Comparison of ENCODE assay signal across 24 cellular contexts in genomic region chr9:14246951-14247350, GRCh38.
"Had no signal": no experiment of that assay in that cellular context is flagged by ENCODE, and none has a peak within 500 bp of the region (broad histone marks: within the 10 kb centered on the region; RNA-seq: fewer than 3 reads in every experiment).

No MANE protein-coding gene starts in this region.

- H3K27ac ChIP-seq: coronary artery, esophagus squamous epithelium, gastrocnemius medialis, neural progenitor cell, right lobe of liver, stomach, suprapubic skin, tibial nerve had no signal

- H3K4me1 Mint-ChIP-seq: activated CD4-positive, alpha-beta memory T cell treated with anti-CD3 and anti-CD28 coated beads, Interleukin-2, amount 10 ng/mL, durations not matched to agents 7 days and 5 days; activated CD4-positive, alpha-beta T cell treated with anti-CD3 and anti-CD28 coated beads, Interleukin-2, amount 10 ng/mL, durations not matched to agents 24 days and 14 days; activated naive CD4-positive, alpha-beta T cell treated with anti-CD3 and anti-CD28 coated beads, Interleukin-2, amount 10 ng/mL, durations not matched to agents 7 days and 5 days; naive thymus-derived CD8-positive, alpha-beta T cell; stimulated activated effector memory CD8-positive, alpha-beta T cell treated with anti-CD3 and anti-CD28 coated beads, Interleukin-12 subunit alpha, Interleukin-12 subunit beta, amount 100 ng/mL, for 72 hours; T-helper 17 cell had no signal

- H3K9me3 ChIP-seq: esophagus squamous epithelium, gastrocnemius medialis, heart left ventricle, right lobe of liver, stomach, suprapubic skin, tibial nerve had no signal

- H3K27me3 ChIP-seq: esophagus squamous epithelium, gastrocnemius medialis, heart left ventricle, neural progenitor cell, right lobe of liver, stomach, suprapubic skin, tibial nerve had no signal

- H3K36me3 ChIP-seq: esophagus squamous epithelium, gastrocnemius medialis, heart left ventricle, neural progenitor cell, right lobe of liver, stomach, suprapubic skin had no signal

- H3K9me3 Mint-ChIP-seq: activated CD4-positive, alpha-beta memory T cell treated with anti-CD3 and anti-CD28 coated beads, Interleukin-2, amount 10 ng/mL, durations not matched to agents 7 days and 5 days; activated CD4-positive, alpha-beta T cell treated with anti-CD3 and anti-CD28 coated beads, Interleukin-2, amount 10 ng/mL, durations not matched to agents 24 days and 14 days; activated naive CD4-positive, alpha-beta T cell treated with anti-CD3 and anti-CD28 coated beads, Interleukin-2, amount 10 ng/mL, durations not matched to agents 7 days and 5 days; brain; neural progenitor cell; stimulated activated effector memory CD8-positive, alpha-beta T cell treated with anti-CD3 and anti-CD28 coated beads, Interleukin-12 subunit alpha, Interleukin-12 subunit beta, amount 100 ng/mL, for 72 hours had no signal

- H3K4me3 Mint-ChIP-seq: activated CD4-positive, alpha-beta memory T cell treated with anti-CD3 and anti-CD28 coated beads, Interleukin-2, amount 10 ng/mL, durations not matched to agents 7 days and 5 days; activated CD4-positive, alpha-beta T cell treated with anti-CD3 and anti-CD28 coated beads, Interleukin-2, amount 10 ng/mL, durations not matched to agents 24 days and 14 days; activated naive CD4-positive, alpha-beta T cell treated with anti-CD3 and anti-CD28 coated beads, Interleukin-2, amount 10 ng/mL, durations not matched to agents 7 days and 5 days; activated T-cell treated with anti-CD3 and anti-CD28 coated beads, Interleukin-2, amount 50 U/mL, for 72 hours; naive thymus-derived CD8-positive, alpha-beta T cell; neural progenitor cell; stimulated activated effector memory CD8-positive, alpha-beta T cell treated with anti-CD3 and anti-CD28 coated beads, Interleukin-12 subunit alpha, Interleukin-12 subunit beta, amount 100 ng/mL, for 72 hours; T-helper 17 cell had no signal

- H3K27ac Mint-ChIP-seq: activated CD4-positive, alpha-beta memory T cell treated with anti-CD3 and anti-CD28 coated beads, Interleukin-2, amount 10 ng/mL, durations not matched to agents 7 days and 5 days; activated CD4-positive, alpha-beta T cell treated with anti-CD3 and anti-CD28 coated beads, Interleukin-2, amount 10 ng/mL, durations not matched to agents 24 days and 14 days; activated naive CD4-positive, alpha-beta T cell treated with anti-CD3 and anti-CD28 coated beads, Interleukin-2, amount 10 ng/mL, durations not matched to agents 7 days and 5 days; activated T-cell treated with anti-CD3 and anti-CD28 coated beads, Interleukin-2, amount 50 U/mL, for 72 hours; naive thymus-derived CD8-positive, alpha-beta T cell; neural progenitor cell; stimulated activated effector memory CD8-positive, alpha-beta T cell treated with anti-CD3 and anti-CD28 coated beads, Interleukin-12 subunit alpha, Interleukin-12 subunit beta, amount 100 ng/mL, for 72 hours; T-helper 17 cell had no signal

- ATAC-seq: activated T-cell treated with anti-CD3 and anti-CD28 coated beads, Interleukin-2, amount 50 U/mL, for 72 hours; gastrocnemius medialis; heart left ventricle; left cardiac atrium; naive thymus-derived CD8-positive, alpha-beta T cell; right lobe of liver; stimulated activated effector memory CD8-positive, alpha-beta T cell treated with anti-CD3 and anti-CD28 coated beads, Interleukin-12 subunit alpha, Interleukin-12 subunit beta, amount 100 ng/mL, for 72 hours; T-helper 17 cell had no signal

- DNase-seq: activated CD4-positive, alpha-beta memory T cell treated with anti-CD3 and anti-CD28 coated beads, Interleukin-2, amount 10 ng/mL, durations not matched to agents 7 days and 5 days; activated CD4-positive, alpha-beta T cell treated with anti-CD3 and anti-CD28 coated beads, Interleukin-2, amount 10 ng/mL, durations not matched to agents 24 days and 14 days; activated effector memory CD4-positive, alpha-beta T cell treated with anti-CD3 and anti-CD28 coated beads, Interleukin-2, amount 50 U/mL, for 16 hours; activated naive CD4-positive, alpha-beta T cell treated with anti-CD3 and anti-CD28 coated beads, Interleukin-2, amount 10 ng/mL, durations not matched to agents 7 days and 5 days; activated T-cell treated with anti-CD3 and anti-CD28 coated beads, Interleukin-2, amount 50 U/mL, for 72 hours; esophagus squamous epithelium; gastrocnemius medialis; heart left ventricle; islet precursor cell; left cardiac atrium; mesendoderm; naive thymus-derived CD8-positive, alpha-beta T cell; posterior cingulate gyrus; right lobe of liver; small intestine; stimulated activated CD4-positive, alpha-beta T cell treated with anti-CD3 and anti-CD28 coated beads, Interleukin-2, amount 100 ng/mL, for 24 hours; stomach; T-helper 17 cell had no signal

- H3K4me3 ChIP-seq: coronary artery, esophagus squamous epithelium, gastrocnemius medialis, heart left ventricle, neural progenitor cell, right lobe of liver, stomach, suprapubic skin, tibial nerve had no signal

- H3K36me3 Mint-ChIP-seq: activated naive CD4-positive, alpha-beta T cell treated with anti-CD3 and anti-CD28 coated beads, Interleukin-2, amount 10 ng/mL, durations not matched to agents 7 days and 5 days; naive thymus-derived CD8-positive, alpha-beta T cell; neural progenitor cell; stimulated activated effector memory CD8-positive, alpha-beta T cell treated with anti-CD3 and anti-CD28 coated beads, Interleukin-12 subunit alpha, Interleukin-12 subunit beta, amount 100 ng/mL, for 72 hours had no signal

- H3K27me3 Mint-ChIP-seq: activated CD4-positive, alpha-beta memory T cell treated with anti-CD3 and anti-CD28 coated beads, Interleukin-2, amount 10 ng/mL, durations not matched to agents 7 days and 5 days; activated CD4-positive, alpha-beta T cell treated with anti-CD3 and anti-CD28 coated beads, Interleukin-2, amount 10 ng/mL, durations not matched to agents 24 days and 14 days; activated naive CD4-positive, alpha-beta T cell treated with anti-CD3 and anti-CD28 coated beads, Interleukin-2, amount 10 ng/mL, durations not matched to agents 7 days and 5 days; brain had no signal
